Comparison of ENCODE assay signal across 15 cellular contexts in genomic region chr11:121965330-121965729, GRCh38.
DNase-seq lines count a peak whose midpoint lies in the region; ATAC-seq, FAIRE-seq and TF ChIP-seq lines count a peak whose summit lies in the region.
"Had no signal": no experiment of that assay in that cellular context is flagged by ENCODE, and none has a peak within 500 bp of the region (broad histone marks: within the 10 kb centered on the region; RNA-seq: fewer than 3 reads in every experiment).

No MANE protein-coding gene starts in this region.

- ATAC-seq in HepG2, result no peak
- ATAC-seq in right lobe of liver, result no peak
- ATAC-seq in RWPE2 (ENCODE audit: low read depth), result peak; percentile 78
- ATAC-seq in activated CD4-positive, alpha-beta T cell treated with anti-CD3 and anti-CD28 coated beads for 36 hours, result no peak
- no peak for ATAC-seq in GM18519 (IDR thresholded peaks at IDR 0.05; ENCODE audit: low FRiP score, unreplicated experiment)
- ATAC-seq: stimulated activated naive CD8-positive, alpha-beta T cell treated with anti-CD3 and anti-CD28 coated beads, Interleukin-15, Interleukin-2, amounts not matched to agents 100 U/mL and 50 U/mL, for 24 hours had no signal

- H3K4me2 ChIP-seq in HepG2 (ENCODE audit: low read depth, low read length), result no peak overlapping the region

- peaks cover 5% of the 10 kb centered on the region for H3K27me3 Mint-ChIP-seq in activated CD4-positive, alpha-beta T cell treated with anti-CD3 and anti-CD28 coated beads for 36 hours

- H3K36me3 ChIP-seq in HepG2 (replicated peaks in 1 of 2; ENCODE audit: control insufficient read depth in 1 of 2, insufficient read depth in 2 of 2, low read length in 2 of 2), result no peaks in the 10 kb centered on the region
- no peaks in the 10 kb centered on the region for H3K36me3 ChIP-seq in right lobe of liver
- H3K36me3 ChIP-seq in RWPE2 (ENCODE audit: low read depth), result no peaks in the 10 kb centered on the region

- no peaks in the 10 kb centered on the region for H3K9me3 ChIP-seq in HepG2 (ENCODE audit: low read length)
- no peaks in the 10 kb centered on the region for H3K9me3 ChIP-seq in right lobe of liver
- no peaks in the 10 kb centered on the region for H3K9me3 ChIP-seq in RWPE2 (ENCODE audit: severe bottlenecking)

- H3K27me3 ChIP-seq in HepG2 (ENCODE audit: control insufficient read depth in 1 of 2, insufficient read depth in 2 of 2, low read length in 2 of 2) (no peaks in the 10 kb centered on the region), right lobe of liver (no peaks in the 10 kb centered on the region), RWPE2 (ENCODE audit: insufficient read depth, poor library complexity, severe bottlenecking) (no peaks in the 10 kb centered on the region)

- CTCF ChIA-PET in HepG2 (lab: Yijun Ruan, JAX; ENCODE audit: low intra/inter-chr PET ratio, low total read pairs), result no interaction called here
- CTCF ChIA-PET in activated CD4-positive, alpha-beta T cell treated with anti-CD3 and anti-CD28 coated beads for 36 hours (lab: Charles Lee), result no interaction called here

- TF ChIP-seq RAD21 in HepG2 (CRISPR knock-in tag; IDR thresholded peaks at IDR 0.05), result no peak

- no TSS peak for BruUV-seq in HepG2 (replicated peaks; lab: Mats Ljungman, UMichigan)

- in situ Hi-C loops in HepG2 (cut with HindIII; ENCODE audit: extremely low pct_ligation_motif_present, low pct_unique_long_range_greater_than_20kb), result no loop called here

- FAIRE-seq in HepG2 (lab: Jason Lieb, UNC) (no peak), urothelium cell line (lab: Jason Lieb, UNC) (no peak)

- H3K27ac ChIP-seq in HepG2 (ENCODE audit: extremely low read length, insufficient read depth, low read length) (no peak overlapping the region), right lobe of liver (no peak overlapping the region), RWPE2 (ENCODE audit: poor library complexity, severe bottlenecking) (peak overlapping the region; percentile 85)
- H3K27ac ChIP-seq: VCaP had no signal

- no peak overlapping the region for H3K4me3 ChIP-seq in HepG2 (replicated peaks in 1 of 3; ENCODE audit: insufficient read depth in 1 of 3, low read depth in 2 of 3, low read length in 3 of 3)
- no peak overlapping the region for H3K4me3 ChIP-seq in right lobe of liver
- no peak overlapping the region for H3K4me3 ChIP-seq in RWPE2 (ENCODE audit: severe bottlenecking)
- no peak overlapping the region for H3K4me3 ChIP-seq in fibroblast of pulmonary artery (replicated peaks; ENCODE audit: low read depth, low read length)

- POLR2A ChIA-PET in HepG2 (lab: Yijun Ruan, JAX), result no interaction called here
- POLR2A ChIA-PET in activated CD4-positive, alpha-beta T cell treated with anti-CD3 and anti-CD28 coated beads for 36 hours (lab: Charles Lee), result no interaction called here

- TF ChIP-seq POLR2A in HepG2 (IDR thresholded peaks at IDR 0.05; ENCODE audit: insufficient read depth in 1 of 2, low read depth in 2 of 2, low read length in 2 of 2), result no peak
- TF ChIP-seq POLR2A in right lobe of liver (IDR thresholded peaks at IDR 0.05), result no peak

- H2AFZ ChIP-seq in HepG2 (ENCODE audit: low read length), result no peak overlapping the region

- H3K4me1 ChIP-seq in HepG2 (ENCODE audit: insufficient read depth, low read length) (peaks cover 11% of the 10 kb centered on the region), right lobe of liver (no peaks in the 10 kb centered on the region), RWPE2 (ENCODE audit: insufficient read depth, poor library complexity, severe bottlenecking) (peaks cover 27% of the 10 kb centered on the region)

- no peaks in the 10 kb centered on the region for H4K20me1 ChIP-seq in HepG2 (ENCODE audit: insufficient read depth, low read length)

- TF ChIP-seq CTCF in HepG2 (CRISPR knock-in tag; IDR thresholded peaks at IDR 0.05), result no peak
- TF ChIP-seq CTCF in right lobe of liver (IDR thresholded peaks at IDR 0.05), result no peak
- TF ChIP-seq CTCF in RWPE2 (IDR thresholded peaks at IDR 0.05; ENCODE audit: poor library complexity, severe bottlenecking), result no peak
- no peak for TF ChIP-seq CTCF in fibroblast of pulmonary artery (IDR thresholded peaks at IDR 0.05; ENCODE audit: low read length, missing control alignments)

- DNase-seq in HepG2 (ENCODE audit: low spot score), result no peak
- DNase-seq in right lobe of liver, result no peak
- peak; percentile 87 for DNase-seq in RWPE2 (ENCODE audit: low spot score)
- DNase-seq in fibroblast of pulmonary artery (ENCODE audit: low read depth), result peak; percentile 80
- DNase-seq in urothelium cell line (ENCODE audit: low spot score), result peak; percentile 54
- DNase-seq in DMS53 (lab: John Stamatoyannopoulos, UW), result no peak
- no peak for DNase-seq in activated CD4-positive, alpha-beta T cell treated with anti-CD3 and anti-CD28 coated beads for 36 hours
- DNase-seq: AML-193; GOT3; NCI-H1092 treated with DMSO at 0.1 percent for 48 hours; NCI-H524 treated with DMSO at 0.1 percent for 48 hours; SHP77 treated with DMSO at 0.1 percent for 48 hours; stimulated activated naive CD8-positive, alpha-beta T cell treated with anti-CD3 and anti-CD28 coated beads, Interleukin-15, Interleukin-2, amounts not matched to agents 100 U/mL and 50 U/mL, for 24 hours had no signal

- H3K27ac Mint-ChIP-seq in activated CD4-positive, alpha-beta T cell treated with anti-CD3 and anti-CD28 coated beads for 36 hours, result no peak overlapping the region

- TF ChIP-seq EP300 in HepG2 (IDR thresholded peaks at IDR 0.05; ENCODE audit: low read depth in 2 of 2, low read length in 2 of 2) (no peak), HepG2 (CRISPR knock-in tag; IDR thresholded peaks at IDR 0.05; ENCODE audit: borderline replicate concordance) (no peak)

- no peak overlapping the region for H3K4me3 Mint-ChIP-seq in activated CD4-positive, alpha-beta T cell treated with anti-CD3 and anti-CD28 coated beads for 36 hours

- H3K79me2 ChIP-seq in HepG2 (ENCODE audit: insufficient read depth, low read length), result no peaks in the 10 kb centered on the region

- no peak overlapping the region for H3K9ac ChIP-seq in HepG2 (ENCODE audit: insufficient read depth, low read depth, low read length)

- peaks cover 4% of the 10 kb centered on the region for H3K4me1 Mint-ChIP-seq in activated CD4-positive, alpha-beta T cell treated with anti-CD3 and anti-CD28 coated beads for 36 hours

- H3K9me3 Mint-ChIP-seq in activated CD4-positive, alpha-beta T cell treated with anti-CD3 and anti-CD28 coated beads for 36 hours (ENCODE audit: low read depth), result no peaks in the 10 kb centered on the region

- no peaks in the 10 kb centered on the region for H3K36me3 Mint-ChIP-seq in activated CD4-positive, alpha-beta T cell treated with anti-CD3 and anti-CD28 coated beads for 36 hours (ENCODE audit: low read depth)

- WGBS in HepG2 (ENCODE audit: low lambda C conversion rate), result 43% methylated on average over 4 of the region's 4 CpGs
- 73% methylated on average over 4 of the region's 4 CpGs for WGBS in right lobe of liver (ENCODE audit: insufficient coverage, low coverage, low lambda C conversion rate, missing lambda C conversion rate)

- intact Hi-C loops in HepG2 (cut with micrococcal nuclease; ENCODE audit: unreplicated experiment) (no loop called here), right lobe of liver (cut with DNase I) (no loop called here)
- intact Hi-C loops in activated CD4-positive, alpha-beta T cell treated with anti-CD3 and anti-CD28 coated beads for 36 hours (cut with DNase I, micrococcal nuclease), result no loop called here

TF ChIP-seq in HepG2, 621 proteins besides CTCF, POLR2A, EP300 and RAD21:
- 0 out of 2 replicates have a peak, but pooled peaks have one; percentile 22 for TF ChIP-seq FOSL2 (CRISPR knock-in tag; IDR thresholded peaks at IDR 0.05)
- TF ChIP-seq CHCHD3 (CRISPR knock-in tag; IDR thresholded peaks at IDR 0.05), result no peak

Comparison
In these comparisons a context has a peak if more than half of its experiments do, and no peak if none do; other contexts are left out.
1. DNase-seq: peak in RWPE2 (single experiment), fibroblast of pulmonary artery (single experiment) and urothelium cell line (single experiment); none in HepG2 (single experiment), right lobe of liver (0 of 3), DMS53 (single experiment) and activated CD4-positive, alpha-beta T cell treated with anti-CD3 and anti-CD28 coated beads for 36 hours (single experiment).